ENCODE assay signal across 8 cellular contexts in genomic region chr17:74369221-74369620, GRCh38. TPM values are rescaled to one million over a fixed set of nuclear protein-coding genes. Genes with fewer than 3 reads are reported as not detected.
DNase-seq lines count a peak whose midpoint lies in the region; ATAC-seq and TF ChIP-seq lines count a peak whose summit lies in the region.

No MANE protein-coding gene starts in this region.

- no peaks in the 10 kb centered on the region for H3K9me3 Mint-ChIP-seq in stimulated activated naive CD8-positive, alpha-beta T cell treated with anti-CD3 and anti-CD28 coated beads, Interleukin-15, amount 100 ng/mL, for 72 hours

- TF ChIP-seq CTCF in lower lobe of right lung (IDR thresholded peaks at IDR 0.05) = no peak

- ATAC-seq in lower lobe of right lung (peak; percentile 65 to 66), HG02840 (IDR thresholded peaks at IDR 0.05; ENCODE audit: low FRiP score, unreplicated experiment) (no peak), HG03460 (IDR thresholded peaks at IDR 0.05; ENCODE audit: unreplicated experiment) (no peak), left lobe of liver (no peak)
- peak; percentile 62 for ATAC-seq in stimulated activated naive CD8-positive, alpha-beta T cell treated with anti-CD3 and anti-CD28 coated beads, Interleukin-15, amount 100 ng/mL, for 72 hours

- H3K36me3 ChIP-seq in lower lobe of right lung = no peaks in the 10 kb centered on the region

- H3K27ac Mint-ChIP-seq in stimulated activated naive CD8-positive, alpha-beta T cell treated with anti-CD3 and anti-CD28 coated beads, Interleukin-15, amount 100 ng/mL, for 72 hours = no peak overlapping the region

- peaks cover 15% of the 10 kb centered on the region for H3K27me3 ChIP-seq in lower lobe of right lung (ENCODE audit: low read depth)

- peak overlapping the region; percentile 38 to 68 for H3K4me3 Mint-ChIP-seq in stimulated activated naive CD8-positive, alpha-beta T cell treated with anti-CD3 and anti-CD28 coated beads, Interleukin-15, amount 100 ng/mL, for 72 hours

- H3K9me3 ChIP-seq in lower lobe of right lung = no peaks in the 10 kb centered on the region

- no peaks in the 10 kb centered on the region for H3K27me3 Mint-ChIP-seq in stimulated activated naive CD8-positive, alpha-beta T cell treated with anti-CD3 and anti-CD28 coated beads, Interleukin-15, amount 100 ng/mL, for 72 hours

- DNase-seq in SIG-M5 treated with dmso at 0.1 percent for 504 hours (lab: John Stamatoyannopoulos, UW; ENCODE audit: unreplicated experiment) = peak; percentile 56
- DNase-seq in SIG-M5 (lab: John Stamatoyannopoulos, UW) = no peak
- peak; percentile 65 for DNase-seq in activated T-cell treated with anti-CD3 and anti-CD28 coated beads for 1 hour (ENCODE audit: low read depth)
- peak; percentile 81 for DNase-seq in lower lobe of right lung
- peak; percentile 33 to 38 for DNase-seq in stimulated activated naive CD8-positive, alpha-beta T cell treated with anti-CD3 and anti-CD28 coated beads, Interleukin-15, amount 100 ng/mL, for 72 hours
- no peak for DNase-seq in left lobe of liver (ENCODE audit: low spot score)

- H3K4me1 Mint-ChIP-seq in stimulated activated naive CD8-positive, alpha-beta T cell treated with anti-CD3 and anti-CD28 coated beads, Interleukin-15, amount 100 ng/mL, for 72 hours = peaks cover 19% of the 10 kb centered on the region

- H3K4me1 ChIP-seq in lower lobe of right lung = peaks cover 12% of the 10 kb centered on the region

- intact Hi-C loops in lower lobe of right lung (cut with DNase I) = no loop called here

- H3K4me3 ChIP-seq in lower lobe of right lung = no peak overlapping the region

- no peak overlapping the region for H3K27ac ChIP-seq in lower lobe of right lung

RNA-seq across cellular contexts. Expression of gene GPR142, which starts 1.9 kb away (rescaled TPM):
- total RNA-seq in lower lobe of right lung = not detected
- not detected for total RNA-seq in left lobe of liver

RNA-seq across cellular contexts. Expression of gene BTBD17, which starts 7.6 kb away (rescaled TPM):
- total RNA-seq in lower lobe of right lung (not detected), left lobe of liver (not detected)

RNA-seq across cellular contexts. Expression of gene KIF19, which starts 43.2 kb away (rescaled TPM):
- 3.6 TPM for total RNA-seq in lower lobe of right lung
- total RNA-seq in left lobe of liver = 0.58 TPM

Comparison
In these comparisons a context has a peak if more than half of its experiments do, and no peak if none do; other contexts are left out.
1. DNase-seq: peak in SIG-M5 treated with dmso at 0.1 percent for 504 hours (single experiment), activated T-cell treated with anti-CD3 and anti-CD28 coated beads for 1 hour (single experiment), lower lobe of right lung (single experiment) and stimulated activated naive CD8-positive, alpha-beta T cell treated with anti-CD3 and anti-CD28 coated beads, Interleukin-15, amount 100 ng/mL, for 72 hours (2 of 2); none in SIG-M5 (single experiment) and left lobe of liver (single experiment).
2. ATAC-seq: peak in lower lobe of right lung (2 of 2) and stimulated activated naive CD8-positive, alpha-beta T cell treated with anti-CD3 and anti-CD28 coated beads, Interleukin-15, amount 100 ng/mL, for 72 hours (single experiment); none in HG02840 (single experiment), HG03460 (single experiment) and left lobe of liver (single experiment).